Comparison of ENCODE assay signal across 13 cellular contexts in genomic region chr2:205462681-205463345, GRCh38.
"Had no signal": no experiment of that assay in that cellular context is flagged by ENCODE, and none has a peak within 500 bp of the region (broad histone marks: within the 10 kb centered on the region; RNA-seq: fewer than 3 reads in every experiment).

No MANE protein-coding gene starts in this region.

- H3K27ac Mint-ChIP-seq: activated CD4-positive, alpha-beta memory T cell treated with anti-CD3 and anti-CD28 coated beads for 36 hours; activated CD8-positive, alpha-beta memory T cell treated with anti-CD3 and anti-CD28 coated beads, Interleukin-2, amount 10 ng/mL, durations not matched to agents 7 days and 5 days; dendritic cell treated with granulocyte-macrophage colony-stimulating factor and Interleukin-4, amounts not matched to agents 40 ng/mL and 50 ng/mL, for 4 days; progenitor cell of endocrine pancreas; stimulated activated naive CD8-positive, alpha-beta T cell treated with anti-CD3 and anti-CD28 coated beads, Interleukin-15, Interleukin-2, amounts not matched to agents 100 ng/mL and 50 ng/mL, for 24 hours; type B pancreatic cell had no signal

- H3K9me3 Mint-ChIP-seq: activated CD4-positive, alpha-beta memory T cell treated with anti-CD3 and anti-CD28 coated beads for 36 hours; dendritic cell treated with granulocyte-macrophage colony-stimulating factor and Interleukin-4, amounts not matched to agents 40 ng/mL and 50 ng/mL, for 4 days had no signal

- H3K36me3 Mint-ChIP-seq: activated CD4-positive, alpha-beta memory T cell treated with anti-CD3 and anti-CD28 coated beads for 36 hours; activated CD8-positive, alpha-beta memory T cell treated with anti-CD3 and anti-CD28 coated beads, Interleukin-2, amount 10 ng/mL, durations not matched to agents 7 days and 5 days; type B pancreatic cell had no signal

- H3K4me3 Mint-ChIP-seq: activated CD4-positive, alpha-beta memory T cell treated with anti-CD3 and anti-CD28 coated beads for 36 hours; activated CD8-positive, alpha-beta memory T cell treated with anti-CD3 and anti-CD28 coated beads, Interleukin-2, amount 10 ng/mL, durations not matched to agents 7 days and 5 days; dendritic cell treated with granulocyte-macrophage colony-stimulating factor and Interleukin-4, amounts not matched to agents 40 ng/mL and 50 ng/mL, for 4 days; stimulated activated naive CD8-positive, alpha-beta T cell treated with anti-CD3 and anti-CD28 coated beads, Interleukin-15, Interleukin-2, amounts not matched to agents 100 ng/mL and 50 ng/mL, for 24 hours; type B pancreatic cell had no signal

- DNase-seq: activated CD4-positive, alpha-beta memory T cell treated with anti-CD3 and anti-CD28 coated beads for 36 hours; activated CD8-positive, alpha-beta memory T cell treated with anti-CD3 and anti-CD28 coated beads, Interleukin-2, amount 10 ng/mL, durations not matched to agents 7 days and 5 days; aorta; effector memory CD4-positive, alpha-beta T cell; midbrain; right cardiac atrium; stimulated activated CD4-positive, alpha-beta T cell treated with anti-CD3 and anti-CD28 coated beads, Interleukin-15, amount 100 ng/mL, for 24 hours; stimulated activated CD4-positive, alpha-beta T cell treated with anti-CD3 and anti-CD28 coated beads, Interleukin-4, amount 100 ng/mL, for 4 hours; T-helper 2 cell had no signal

- H3K27me3 Mint-ChIP-seq: activated CD8-positive, alpha-beta memory T cell treated with anti-CD3 and anti-CD28 coated beads, Interleukin-2, amount 10 ng/mL, durations not matched to agents 7 days and 5 days; dendritic cell treated with granulocyte-macrophage colony-stimulating factor and Interleukin-4, amounts not matched to agents 40 ng/mL and 50 ng/mL, for 4 days; progenitor cell of endocrine pancreas; stimulated activated naive CD8-positive, alpha-beta T cell treated with anti-CD3 and anti-CD28 coated beads, Interleukin-15, Interleukin-2, amounts not matched to agents 100 ng/mL and 50 ng/mL, for 24 hours; type B pancreatic cell had no signal
